Comparison of ENCODE assay signal across 1 cellular context in genomic region chr2:232418466-232419244, GRCh38.
A peak's percentile ranks its signal among the peaks of the same experiment; 100 is the strongest.
TF ChIP-seq lines count a peak whose summit lies in the region.

No MANE protein-coding gene starts in this region.

TF ChIP-seq in GM23338, 12 proteins besides CTCF, POLR2A, EP300 and RAD21 (continued from another document):
- TF ChIP-seq ZNF462 (CRISPR knock-in tag; IDR thresholded peaks at IDR 0.05), result no peak
- no peak for TF ChIP-seq NANOG (IDR thresholded peaks at IDR 0.05; ENCODE audit: borderline replicate concordance)
- TF ChIP-seq CREB1 (CRISPR knock-in tag; IDR thresholded peaks at IDR 0.05; ENCODE audit: low read depth), result 0 out of 2 replicates have a peak, but pooled peaks have one; percentile 8
- TF ChIP-seq EZH2 (IDR thresholded peaks at IDR 0.05; ENCODE audit: low read depth, unreplicated experiment), result no peak
- no peak for TF ChIP-seq ZNF331 (CRISPR knock-in tag; IDR thresholded peaks at IDR 0.05; ENCODE audit: low read depth)
